In genomic region chr15:39209548-39210211, GRCh38 we compare ENCODE assay signal across 22 cellular contexts.
"Had no signal": no experiment of that assay in that cellular context is flagged by ENCODE, and none has a peak within 500 bp of the region (broad histone marks: within the 10 kb centered on the region; RNA-seq: fewer than 3 reads in every experiment).

No MANE protein-coding gene starts in this region.

- H3K36me3 Mint-ChIP-seq: immature natural killer cell; naive thymus-derived CD4-positive, alpha-beta T cell had no signal

- H3K79me2 ChIP-seq: hepatocyte had no signal

- DNase-seq: dermis blood vessel endothelial cell; dorsolateral prefrontal cortex; effector CD4-positive, alpha-beta T cell; effector memory CD4-positive, alpha-beta T cell; foreskin keratinocyte; heart left ventricle; hypothalamus; immature natural killer cell; islet precursor cell; kidney; kidney glomerular epithelial cell; left lung; left ventricle myocardium superior; lower lobe of right lung; mesenchymal stem cell; naive thymus-derived CD4-positive, alpha-beta T cell had no signal

- H3K36me3 ChIP-seq: esophagus muscularis mucosa, gastroesophageal sphincter, heart left ventricle, left lung, lower lobe of right lung had no signal

- H3K4me3 ChIP-seq: coronary artery, dorsolateral prefrontal cortex, esophagus muscularis mucosa, gastroesophageal sphincter, heart left ventricle, hepatocyte, left lung, lower lobe of right lung had no signal

- H3K4me3 Mint-ChIP-seq: immature natural killer cell; mesothelial cell of epicardium; naive thymus-derived CD4-positive, alpha-beta T cell had no signal

- FAIRE-seq: endothelial cell of umbilical vein had no signal

- H3K27me3 ChIP-seq: esophagus muscularis mucosa, foreskin keratinocyte, gastroesophageal sphincter, heart left ventricle, hepatocyte, left lung had no signal

- H3K4me2 ChIP-seq: hepatocyte had no signal

- H3K4me1 Mint-ChIP-seq: immature natural killer cell; naive thymus-derived CD4-positive, alpha-beta T cell had no signal

- H3K27ac ChIP-seq: coronary artery, dorsolateral prefrontal cortex, esophagus muscularis mucosa, foreskin keratinocyte, gastroesophageal sphincter, heart left ventricle, hepatocyte, left lung, lower lobe of right lung had no signal

- H3K4me1 ChIP-seq: gastroesophageal sphincter, left lung, lower lobe of right lung had no signal

- H2AFZ ChIP-seq: hepatocyte had no signal

- H3K9me3 ChIP-seq: gastroesophageal sphincter had no signal

- ATAC-seq: foreskin keratinocyte; gastroesophageal sphincter; heart left ventricle; left lung; left ventricle myocardium superior; lower lobe of right lung; naive thymus-derived CD4-positive, alpha-beta T cell had no signal
